Comparison of ENCODE assay signal across 16 cellular contexts in genomic region chr3:192887701-192888100, GRCh38. TPM values are rescaled to one million over a fixed set of nuclear protein-coding genes. Genes with fewer than 3 reads are reported as not detected.
A peak's percentile ranks its signal among the peaks of the same experiment; 100 is the strongest.
DNase-seq lines count a peak whose midpoint lies in the region; ATAC-seq, FAIRE-seq and TF ChIP-seq lines count a peak whose summit lies in the region.
"Had no signal": no experiment of that assay in that cellular context is flagged by ENCODE, and none has a peak within 500 bp of the region (broad histone marks: within the 10 kb centered on the region; RNA-seq: fewer than 3 reads in every experiment).

No MANE protein-coding gene starts in this region.

- POLR2A ChIA-PET in PC-9 (lab: Charles Lee; ENCODE audit: unreplicated experiment): interaction anchor here (0.7 to 1.4 kb wide), 2 partner anchors 8 to 47 kb away, joined by 3 to 11 read pairs; no protein-coding TSS in a partner anchor
- POLR2A ChIA-PET in endothelial cell of umbilical vein (lab: Charles Lee): interaction anchor here (1.0 kb wide), 1 partner anchor 30 kb away, joined by 4 read pairs; the partner anchor contains the start of gene MB21D2

- H3K4me1 ChIP-seq in PC-9 (replicated peaks; ENCODE audit: insufficient read depth): peaks cover 77% of the 10 kb centered on the region
- H3K4me1 ChIP-seq in endothelial cell of umbilical vein (ENCODE audit: control insufficient read depth, extremely low read depth, insufficient read depth, low read length): peaks cover 73% of the 10 kb centered on the region

- intact Hi-C loops in activated CD4-positive, alpha-beta T cell treated with anti-CD3 and anti-CD28 coated beads, Interleukin-2, amount 10 ng/mL, durations not matched to agents 24 days and 14 days (cut with micrococcal nuclease): no loop called here
- intact Hi-C loops in PC-9 (cut with micrococcal nuclease; ENCODE audit: unreplicated experiment): loop anchor here (1.0 to 5.0 kb wide), 3 partner anchors 8 to 290 kb away; no protein-coding TSS in a partner anchor
- intact Hi-C loops in endothelial cell of umbilical vein (cut with micrococcal nuclease): loop anchor here (5.0 kb wide), 2 partner anchors 705 to 1535 kb away; partner anchors contain the start of gene OPA1
- intact Hi-C loops in natural killer cell (cut with micrococcal nuclease): no loop called here

- H3K79me2 ChIP-seq in PC-9 (ENCODE audit: low read depth): peaks cover 59% of the 10 kb centered on the region
- no peaks in the 10 kb centered on the region for H3K79me2 ChIP-seq in endothelial cell of umbilical vein (ENCODE audit: control insufficient read depth, insufficient read depth, low read length)

- DNase-seq in activated CD4-positive, alpha-beta T cell treated with anti-CD3 and anti-CD28 coated beads, Interleukin-2, amount 10 ng/mL, durations not matched to agents 24 days and 14 days: peak; percentile 72
- DNase-seq in activated CD4-positive, alpha-beta T cell treated with anti-CD3 and anti-CD28 coated beads, Interleukin-2, amount 50 U/mL, for 48 hours: no peak
- peak in 1 of 2 experiments; percentile 44 for DNase-seq in PC-9
- no peak for DNase-seq in endothelial cell of umbilical vein (ENCODE audit: low read depth, low spot score)
- DNase-seq in progenitor cell of endocrine pancreas (ENCODE audit: low spot score, unreplicated experiment): no peak
- DNase-seq in natural killer cell: no peak
- DNase-seq in NCI-H82 (lab: John Stamatoyannopoulos, UW): no peak
- DNase-seq: 8988T; hippocampal formation; NCI-H187; occipital lobe; stimulated activated CD4-positive, alpha-beta T cell treated with anti-CD3 and anti-CD28 coated beads, Interleukin-12 subunit alpha, Interleukin-12 subunit beta, amount 100 ng/mL, for 4 hours had no signal

- H3K36me3 Mint-ChIP-seq in activated CD4-positive, alpha-beta T cell treated with anti-CD3 and anti-CD28 coated beads, Interleukin-2, amount 10 ng/mL, durations not matched to agents 24 days and 14 days (ENCODE audit: low read depth): peaks cover 12% of the 10 kb centered on the region
- H3K36me3 Mint-ChIP-seq in progenitor cell of endocrine pancreas (ENCODE audit: insufficient read depth): peaks cover 2% of the 10 kb centered on the region
- H3K36me3 Mint-ChIP-seq in natural killer cell: no peaks in the 10 kb centered on the region

- H3K4me1 Mint-ChIP-seq in activated CD4-positive, alpha-beta T cell treated with anti-CD3 and anti-CD28 coated beads, Interleukin-2, amount 10 ng/mL, durations not matched to agents 24 days and 14 days: peaks cover 60% of the 10 kb centered on the region
- H3K4me1 Mint-ChIP-seq in progenitor cell of endocrine pancreas (ENCODE audit: low read depth): peaks cover 37% of the 10 kb centered on the region
- H3K4me1 Mint-ChIP-seq in natural killer cell: no peaks in the 10 kb centered on the region

- no peaks in the 10 kb centered on the region for H3K9me2 ChIP-seq in PC-9 (ENCODE audit: insufficient read depth)

- H3K4me3 Mint-ChIP-seq in activated CD4-positive, alpha-beta T cell treated with anti-CD3 and anti-CD28 coated beads, Interleukin-2, amount 10 ng/mL, durations not matched to agents 24 days and 14 days: peak overlapping the region; percentile 53
- peak overlapping the region; percentile 48 for H3K4me3 Mint-ChIP-seq in progenitor cell of endocrine pancreas (ENCODE audit: low read depth)
- H3K4me3 Mint-ChIP-seq in natural killer cell: no peak overlapping the region

- no peak for ATAC-seq in HG03439 (IDR thresholded peaks at IDR 0.05; ENCODE audit: unreplicated experiment)
- no peak for ATAC-seq in natural killer cell

- no peaks in the 10 kb centered on the region for H3K27me3 ChIP-seq in PC-9 (ENCODE audit: insufficient read depth, low read depth)
- H3K27me3 ChIP-seq in endothelial cell of umbilical vein (ENCODE audit: control insufficient read depth in 2 of 2, insufficient read depth in 2 of 2, low read length in 2 of 2): no peaks in the 10 kb centered on the region

- dilution Hi-C loops in endothelial cell of umbilical vein (cut with MboI; ENCODE audit: extremely low pct_ligation_motif_present, low sequenced_read_pairs): no loop called here

- no peaks in the 10 kb centered on the region for H3K36me3 ChIP-seq in PC-9 (ENCODE audit: low read depth)
- H3K36me3 ChIP-seq in endothelial cell of umbilical vein (ENCODE audit: control insufficient read depth in 2 of 2, extremely low read depth in 1 of 2, insufficient read depth in 2 of 2, low read length in 2 of 2): no peaks in the 10 kb centered on the region

- H3K27ac Mint-ChIP-seq in activated CD4-positive, alpha-beta T cell treated with anti-CD3 and anti-CD28 coated beads, Interleukin-2, amount 10 ng/mL, durations not matched to agents 24 days and 14 days: no peak overlapping the region
- H3K27ac Mint-ChIP-seq in progenitor cell of endocrine pancreas (peak overlapping the region; percentile 87), natural killer cell (no peak overlapping the region)

- H3K9me3 ChIP-seq in PC-9 (ENCODE audit: insufficient read depth, low read depth) (no peaks in the 10 kb centered on the region), endothelial cell of umbilical vein (replicated peaks; ENCODE audit: control insufficient read depth, insufficient read depth, low read length) (no peaks in the 10 kb centered on the region)

- peaks cover 20% of the 10 kb centered on the region; the same call in 1 of the 2 replicates for H3F3A ChIP-seq in PC-9 (ENCODE audit: insufficient read depth, low read depth)

- BruUV-seq in PC-9 (replicated peaks; lab: Mats Ljungman, UMichigan) (TSS peak; percentile 28), endothelial cell of umbilical vein (replicated peaks; lab: Mats Ljungman, UMichigan) (no TSS peak)

- peaks cover 3% of the 10 kb centered on the region for H3K27me3 Mint-ChIP-seq in activated CD4-positive, alpha-beta T cell treated with anti-CD3 and anti-CD28 coated beads, Interleukin-2, amount 10 ng/mL, durations not matched to agents 24 days and 14 days
- H3K27me3 Mint-ChIP-seq in progenitor cell of endocrine pancreas (no peaks in the 10 kb centered on the region), natural killer cell (ENCODE audit: low read depth in 2 of 2) (no peaks in the 10 kb centered on the region)

- CTCF ChIA-PET in PC-9 (lab: Charles Lee): no interaction called here
- CTCF ChIA-PET in endothelial cell of umbilical vein (lab: Charles Lee): interaction anchor here (1.5 to 4.5 kb wide), 3 partner anchors 27 to 684 kb away, joined by 3 to 23 read pairs (median 23); partner anchors contain the start of gene MB21D2

- H2AFZ ChIP-seq in PC-9 (no peak overlapping the region), endothelial cell of umbilical vein (ENCODE audit: low read depth, low read length) (no peak overlapping the region)

- H3K27ac ChIP-seq in PC-9 (no peak overlapping the region), endothelial cell of umbilical vein (ENCODE audit: insufficient read depth, low read depth, low read length) (peak overlapping the region; percentile 91)
- H3K27ac ChIP-seq: SK-N-MC had no signal

- no peaks in the 10 kb centered on the region for H3K9me1 ChIP-seq in endothelial cell of umbilical vein (replicated peaks; ENCODE audit: control insufficient read depth, extremely low read depth, insufficient read depth, low read length)

- H3K4me3 ChIP-seq in PC-9 (no peak overlapping the region), endothelial cell of umbilical vein (replicated peaks in 1 of 3; ENCODE audit: insufficient read depth in 1 of 3, low read depth in 1 of 3, low read length in 3 of 3) (no peak overlapping the region)
- H3K4me3 ChIP-seq: lung, SK-N-MC had no signal

- H3K9ac ChIP-seq in endothelial cell of umbilical vein (replicated peaks; ENCODE audit: extremely low read depth, insufficient read depth, low read length): peak overlapping the region; percentile 87

- FAIRE-seq in endothelial cell of umbilical vein (lab: Jason Lieb, UNC): no peak
- FAIRE-seq: endometrium had no signal

- TF ChIP-seq POLR2A in endothelial cell of umbilical vein (IDR thresholded peaks at IDR 0.05; ENCODE audit: low read depth, low read length): no peak

- no peak overlapping the region for H3K4me2 ChIP-seq in PC-9
- peak overlapping the region; percentile 60 for H3K4me2 ChIP-seq in endothelial cell of umbilical vein (ENCODE audit: insufficient read depth, low read length)

- H4K20me1 ChIP-seq in PC-9 (ENCODE audit: insufficient read depth) (no peaks in the 10 kb centered on the region), endothelial cell of umbilical vein (replicated peaks; ENCODE audit: control insufficient read depth, extremely low read depth, insufficient read depth, low read length) (no peaks in the 10 kb centered on the region)

- no peak for TF ChIP-seq CTCF in PC-9 (conservative IDR thresholded peaks at IDR 0.05)
- no peak for TF ChIP-seq CTCF in endothelial cell of umbilical vein (IDR thresholded peaks at IDR 0.05; ENCODE audit: extremely low read depth in 1 of 2, insufficient read depth in 1 of 2, low read depth in 1 of 2, low read length in 2 of 2)
- no peak for TF ChIP-seq CTCF in progenitor cell of endocrine pancreas (IDR thresholded peaks at IDR 0.05; ENCODE audit: unreplicated experiment)
- no peak for TF ChIP-seq CTCF in natural killer cell (IDR thresholded peaks at IDR 0.05)

- no peaks in the 10 kb centered on the region for H3K9me3 Mint-ChIP-seq in activated CD4-positive, alpha-beta T cell treated with anti-CD3 and anti-CD28 coated beads, Interleukin-2, amount 10 ng/mL, durations not matched to agents 24 days and 14 days
- H3K9me3 Mint-ChIP-seq in progenitor cell of endocrine pancreas (ENCODE audit: low read depth) (no peaks in the 10 kb centered on the region), natural killer cell (no peaks in the 10 kb centered on the region)

TF ChIP-seq in endothelial cell of umbilical vein, 7 proteins besides CTCF, POLR2A, EP300 and RAD21 (continues in another document):
- TF ChIP-seq EZH2 (IDR thresholded peaks at IDR 0.05; ENCODE audit: borderline replicate concordance, low read depth, low read length, severe bottlenecking) (no peak), POLR2AphosphoS5 (IDR thresholded peaks at IDR 0.05; ENCODE audit: insufficient read depth, low read depth, low read length) (no peak), FOS (IDR thresholded peaks at IDR 0.05; ENCODE audit: borderline replicate concordance, insufficient read depth, low read length) (no peak)

RNA-seq across cellular contexts. Expression of gene MB21D2, which starts 30.0 kb away (rescaled TPM):
- total RNA-seq in activated CD4-positive, alpha-beta T cell treated with anti-CD3 and anti-CD28 coated beads, Interleukin-2, amount 10 ng/mL, durations not matched to agents 24 days and 14 days: 8.6 and 9.4 TPM in 2 replicates
- total RNA-seq in PC-9 (2021) (4.5 and 5.1 TPM in 2 replicates), endothelial cell of umbilical vein (7.2 and 7.4 TPM in 2 replicates), progenitor cell of endocrine pancreas (12.5 and 13.4 TPM in 2 replicates), natural killer cell (under 1 TPM; 0.19 to 0.45 (median 0.27) TPM)
- polyA plus RNA-seq in endothelial cell of umbilical vein: 6.7 TPM in 2 replicates
- 6.0 and 6.2 TPM in 2 replicates for polyA plus RNA-seq in endothelial cell of umbilical vein (2011; cell fraction: cytosol; rRNA removed)
- 5.4 and 5.7 TPM in 2 replicates for polyA plus RNA-seq in endothelial cell of umbilical vein (2011; cell fraction: nucleus; rRNA removed)
- polyA plus RNA-seq in endothelial cell of umbilical vein (2012): 5.0 and 7.3 TPM in 2 replicates
- 14.9 and 15.9 TPM in 2 replicates for polyA minus RNA-seq in endothelial cell of umbilical vein
- 2.9 TPM for polyA minus RNA-seq in endothelial cell of umbilical vein (2011; cell fraction: cytosol; rRNA and poly(A)+ RNA removed)
- polyA minus RNA-seq in endothelial cell of umbilical vein (2011; cell fraction: nucleus; rRNA and poly(A)+ RNA removed): 9.6 and 10.3 TPM in 2 replicates

Comparison
In these comparisons a context has a peak if more than half of its experiments do, and no peak if none do; other contexts are left out.
1. intact Hi-C loops: an anchor here in PC-9 (1.0 to 5.0 kb wide) and endothelial cell of umbilical vein (5.0 kb wide); none called in activated CD4-positive, alpha-beta T cell treated with anti-CD3 and anti-CD28 coated beads, Interleukin-2, amount 10 ng/mL, durations not matched to agents 24 days and 14 days and natural killer cell.